In genomic region chr2:240567137-240567871, GRCh38 we compare ENCODE assay signal across 8 cellular contexts. TPM values are rescaled to one million over a fixed set of nuclear protein-coding genes. Genes with fewer than 3 reads are reported as not detected.
DNase-seq lines count a peak whose midpoint lies in the region; ATAC-seq and TF ChIP-seq lines count a peak whose summit lies in the region.

No MANE protein-coding gene starts in this region.

- H3K27ac Mint-ChIP-seq in memory B cell, result peak overlapping the region; percentile 90

- peak overlapping the region; percentile 89 for H3K4me3 Mint-ChIP-seq in memory B cell

- peaks cover 3% of the 10 kb centered on the region for H3K36me3 ChIP-seq in HAP-1 (replicated peaks)
- no peaks in the 10 kb centered on the region for H3K36me3 ChIP-seq in transverse colon

- H3K27me3 ChIP-seq in HAP-1 (ENCODE audit: low read depth) (no peaks in the 10 kb centered on the region), transverse colon (no peaks in the 10 kb centered on the region)

- H3K27ac ChIP-seq in transverse colon, result peak overlapping the region; percentile 96 to 99 (median 97)

- in situ Hi-C loops in HAP-1 (cut with MboI; ENCODE audit: low sequenced_read_pairs) (no loop called here), transverse colon (cut with MboI; ENCODE audit: low pct_ligation_motif_present in 1 of 4, low pct_unique_long_range_greater_than_20kb in 1 of 4, low sequenced_read_pairs in 3 of 4) (no loop called here)

- no peaks in the 10 kb centered on the region for H3K9me3 Mint-ChIP-seq in memory B cell

- intact Hi-C loops in transverse colon (cut with DNase I; ENCODE audit: low total_unique reads), result no loop called here

- H3K9me3 ChIP-seq in HAP-1 (no peaks in the 10 kb centered on the region), transverse colon (no peaks in the 10 kb centered on the region)

- peaks cover 21% of the 10 kb centered on the region for H3K4me1 ChIP-seq in HAP-1
- peaks cover 39 to 63% (median 52%) of the 10 kb centered on the region in 4 donors for H3K4me1 ChIP-seq in transverse colon

- peaks cover 11% of the 10 kb centered on the region for H3K36me3 Mint-ChIP-seq in memory B cell

- H3K4me1 Mint-ChIP-seq in memory B cell, result peaks cover 49% of the 10 kb centered on the region

- TF ChIP-seq EP300 in transverse colon (IDR thresholded peaks at IDR 0.05; ENCODE audit: low read depth), result no peak

- no peak for ATAC-seq in memory B cell (ENCODE audit: low read depth)

- WGBS in transverse colon (ENCODE audit: low coverage in 1 of 2), 2 donors, result 27% methylated on average over 26 of the region's 26 CpGs; no CpG with 5 or more reads in 1 of the 2 donors

- DNase-seq in HAP-1 (ENCODE audit: low spot score in 2 of 2) (no peak), T-helper 1 cell (peak in 3 of 5 donors; percentile 29 to 47 (median 41)), choroid plexus epithelial cell (ENCODE audit: low read depth) (peak; percentile 27), memory B cell (ENCODE audit: low spot score in 2 of 2) (peak in 1 of 2 donors; percentile 40), transverse colon (peak; percentile 55), foreskin melanocyte (no peak), glomerular visceral epithelial cell (ENCODE audit: extremely low spot score) (no peak), CD1c-positive myeloid dendritic cell (ENCODE audit: extremely low spot score) (no peak)

- peak overlapping the region; percentile 47 for H3K4me3 ChIP-seq in HAP-1
- peak overlapping the region; percentile 64 for H3K4me3 ChIP-seq in choroid plexus epithelial cell (ENCODE audit: low read depth, low read length)
- peak overlapping the region; percentile 47 to 77 (median 70) for H3K4me3 ChIP-seq in transverse colon

- TF ChIP-seq CTCF in choroid plexus epithelial cell (conservative IDR thresholded peaks at IDR 0.05; ENCODE audit: low read depth, low read length) (no peak), transverse colon (IDR thresholded peaks at IDR 0.05) (no peak)

- no peaks in the 10 kb centered on the region for H3K27me3 Mint-ChIP-seq in memory B cell

- no peak for TF ChIP-seq POLR2A in transverse colon (IDR thresholded peaks at IDR 0.05)

RNA-seq across cellular contexts. Expression of gene RNPEPL1, which starts 1.0 kb away (rescaled TPM):
- 100 to 1,000 TPM; 118 to 208 (median 151) TPM for total RNA-seq in transverse colon

RNA-seq across cellular contexts. Expression of gene DUSP28, which starts 7.1 kb away (rescaled TPM):
- 10 to 100 TPM in 1 of 4 donors, 1 to 10 TPM in 3; 3.4 to 10.8 (median 6.2) TPM for total RNA-seq in transverse colon

RNA-seq across cellular contexts. Expression of gene ANKMY1, which starts 9.5 kb away (rescaled TPM):
- 10 to 100 TPM; 15.1 to 64.0 (median 27.5) TPM for total RNA-seq in transverse colon

RNA-seq across cellular contexts. Expression of gene CAPN10, which starts 19.2 kb away (rescaled TPM):
- total RNA-seq in transverse colon, result 100 to 1,000 TPM in 1 of 4 donors, 10 to 100 TPM in 3; 41.9 to 118 (median 48.7) TPM

RNA-seq across cellular contexts. Expression of gene GPR35, which starts 58.0 kb away (rescaled TPM):
- 100 to 1,000 TPM in 3 of 4 donors, 10 to 100 TPM in 1; 91.1 to 244 (median 136) TPM for total RNA-seq in transverse colon

Comparison
In these comparisons a context has a peak if more than half of its experiments do, and no peak if none do; other contexts are left out.
1. DNase-seq: peak in T-helper 1 cell (3 of 5), choroid plexus epithelial cell (single experiment) and transverse colon (single experiment); none in HAP-1 (0 of 2), foreskin melanocyte (single experiment), glomerular visceral epithelial cell (single experiment) and CD1c-positive myeloid dendritic cell (single experiment).
2. Peak in every context shown above with its lines, with median percentiles within 50 percentile points of each other: H3K4me3 ChIP-seq.